Comparison of ENCODE assay signal across 25 cellular contexts in genomic region chr10:117419921-117420320, GRCh38. TPM values are rescaled to one million over a fixed set of nuclear protein-coding genes. Genes with fewer than 3 reads are reported as not detected.
DNase-seq lines count a peak whose midpoint lies in the region; ATAC-seq, FAIRE-seq and TF ChIP-seq lines count a peak whose summit lies in the region.
"Had no signal": no experiment of that assay in that cellular context is flagged by ENCODE, and none has a peak within 500 bp of the region (broad histone marks: within the 10 kb centered on the region; RNA-seq: fewer than 3 reads in every experiment).

No MANE protein-coding gene starts in this region.

- H4K20me1 ChIP-seq in K562 (replicated peaks; ENCODE audit: control insufficient read depth, insufficient read depth, low read length), result no peaks in the 10 kb centered on the region

- no peaks in the 10 kb centered on the region for H3K27me3 ChIP-seq in K562 (ENCODE audit: control insufficient read depth in 2 of 2, insufficient read depth in 2 of 2, low read length in 2 of 2)
- peaks cover 44% of the 10 kb centered on the region for H3K27me3 ChIP-seq in left ventricle myocardium inferior (ENCODE audit: low read depth)
- H3K27me3 ChIP-seq: brain microvascular endothelial cell, colonic mucosa, right atrium auricular region, thyroid gland had no signal

- TF ChIP-seq CTCF in K562 (IDR thresholded peaks at IDR 0.05 in 2 of 3, conservative IDR thresholded peaks at IDR 0.05 in 1 of 3; ENCODE audit: insufficient read depth in 2 of 3, low read depth in 1 of 3, low read length in 3 of 3), result no peak
- TF ChIP-seq CTCF in left ventricle myocardium inferior (IDR thresholded peaks at IDR 0.05; ENCODE audit: borderline replicate concordance), result no peak

- 0 out of 4 replicates have a peak, but pooled peaks of 1 of the 2 experiments have one; percentile 7 for TF ChIP-seq RAD21 in K562 (CRISPR knock-in tag; conservative IDR thresholded peaks at IDR 0.05 in 1 of 2, IDR thresholded peaks at IDR 0.05 in 1 of 2)

- CTCF ChIA-PET in K562 (lab: Yijun Ruan, JAX; ENCODE audit: low intra/inter-chr PET ratio), result no interaction called here

- no peak overlapping the region for H3K4me2 ChIP-seq in K562 (ENCODE audit: insufficient read depth, low read length)

- TF ChIP-seq EP300 in K562 (IDR thresholded peaks at IDR 0.05; ENCODE audit: low read length), result no peak

- H3K4me1 ChIP-seq in K562 (replicated peaks in 1 of 2; ENCODE audit: control insufficient read depth in 2 of 2, insufficient read depth in 2 of 2, low read length in 2 of 2) (peaks cover 1 to 3% of the 10 kb centered on the region in 2 experiments; a peak in 4 of 5 replicates), left ventricle myocardium inferior (no peaks in the 10 kb centered on the region)
- H3K4me1 ChIP-seq: colonic mucosa, gastroesophageal sphincter, right atrium auricular region, thyroid gland had no signal

- in situ Hi-C loops in K562 (cut with MboI), result no loop called here

- POLR2A ChIA-PET in K562 (lab: Yijun Ruan, JAX), result interaction anchor here (0.6 kb wide), 1 partner anchor 627 kb away, joined by 3 read pairs; the partner anchor contains the start of gene RAB11FIP2

- ATAC-seq in K562 (peak; percentile 58), HG02970 (IDR thresholded peaks at IDR 0.05; ENCODE audit: low FRiP score, unreplicated experiment) (no peak), GM18873 (IDR thresholded peaks at IDR 0.05; ENCODE audit: low FRiP score, unreplicated experiment) (no peak), Right ventricle myocardium superior (ENCODE audit: poor library complexity) (no peak)
- ATAC-seq: activated CD8-positive, alpha-beta memory T cell treated with anti-CD3 and anti-CD28 coated beads, Interleukin-2, amount 10 ng/mL, durations not matched to agents 7 days and 5 days; activated naive CD8-positive, alpha-beta T cell treated with anti-CD3 and anti-CD28 coated beads, Interleukin-2, amount 50 U/mL, for 24 hours; activated T-helper 17 cell treated with anti-CD3 and anti-CD28 coated beads, Interleukin-2, amount 50 U/mL, for 72 hours; gastroesophageal sphincter; left lobe of liver; stimulated activated memory B cell treated with anti-CD40 and anti-IgM and Interleukin-4, amounts not matched to agents 10 μg/mL and 1 μg/mL and 100 μg/mL, for 72 hours had no signal

- H3K4me3 ChIP-seq in K562, result no peak overlapping the region
- no peak overlapping the region for H3K4me3 ChIP-seq in left ventricle myocardium inferior
- H3K4me3 ChIP-seq: colonic mucosa, gastroesophageal sphincter, right atrium auricular region, thyroid gland had no signal

- FAIRE-seq in K562 (lab: Jason Lieb, UNC), result no peak
- FAIRE-seq: endometrium, GM19239 had no signal

- peak overlapping the region; percentile 45; the same call in 1 of the 2 replicates for H2AFZ ChIP-seq in K562 (ENCODE audit: low read depth, low read length)

- H3K9me1 ChIP-seq in K562 (ENCODE audit: control insufficient read depth, insufficient read depth, low read length), result no peaks in the 10 kb centered on the region

- intact Hi-C loops in K562 (cut with micrococcal nuclease) (no loop called here), left ventricle myocardium inferior (cut with micrococcal nuclease) (no loop called here), Right ventricle myocardium superior (cut with DNase I) (no loop called here)

- no peak for TF ChIP-seq POLR2A in K562 (conservative IDR thresholded peaks at IDR 0.05)

- H3K9ac ChIP-seq in K562 (ENCODE audit: insufficient read depth in 1 of 2, low read depth in 2 of 2, low read length in 2 of 2), result no peak overlapping the region

- BruUV-seq in K562 (replicated peaks; lab: Mats Ljungman, UMichigan), result no TSS peak

- no peak overlapping the region for H3K27ac ChIP-seq in K562 (ENCODE audit: extremely low read depth, low read depth, low read length)
- H3K27ac ChIP-seq in left ventricle myocardium inferior (replicated peaks), result no peak overlapping the region
- H3K27ac ChIP-seq: brain microvascular endothelial cell, colonic mucosa, gastroesophageal sphincter, right atrium auricular region, thyroid gland had no signal

- no peaks in the 10 kb centered on the region for H3K79me2 ChIP-seq in K562 (ENCODE audit: control insufficient read depth, insufficient read depth, low read length)

- H3K36me3 ChIP-seq in K562 (ENCODE audit: control insufficient read depth, insufficient read depth, low read length), result no peaks in the 10 kb centered on the region
- H3K36me3 ChIP-seq in left ventricle myocardium inferior, result no peaks in the 10 kb centered on the region
- H3K36me3 ChIP-seq: brain microvascular endothelial cell, colonic mucosa, gastroesophageal sphincter, right atrium auricular region, thyroid gland had no signal

- 65% methylated on average over 5 of the region's 5 CpGs for WGBS in K562 (ENCODE audit: insufficient coverage, low coverage, missing lambda C conversion rate)

- DNase-seq in AG20443 (ENCODE audit: low spot score) (peak; percentile 58), HS-5 (ENCODE audit: low read depth) (peak; percentile 35), K562 (ENCODE audit: extremely low read depth in 1 of 4, low spot score in 3 of 4) (no peak), iris pigment epithelial cell (ENCODE audit: low read depth) (peak; percentile 7), left ventricle myocardium inferior (no peak), Right ventricle myocardium superior (no peak)
- DNase-seq: activated CD4-positive, alpha-beta T cell treated with anti-CD3 and anti-CD28 coated beads for 4 hours; activated CD8-positive, alpha-beta memory T cell treated with anti-CD3 and anti-CD28 coated beads, Interleukin-2, amount 10 ng/mL, durations not matched to agents 7 days and 5 days; activated naive CD8-positive, alpha-beta T cell treated with anti-CD3 and anti-CD28 coated beads, Interleukin-2, amount 50 U/mL, for 24 hours; brain microvascular endothelial cell; colonic mucosa; GOT3; NCI-H187 treated with DMSO at 0.1 percent for 48 hours; NCI-H345; RPMI8226; thyroid gland had no signal

- H3K9me3 ChIP-seq in K562 (replicated peaks; ENCODE audit: control insufficient read depth, insufficient read depth, low read depth, low read length), result no peaks in the 10 kb centered on the region
- no peaks in the 10 kb centered on the region for H3K9me3 ChIP-seq in left ventricle myocardium inferior (replicated peaks)
- H3K9me3 ChIP-seq: colonic mucosa, right atrium auricular region, thyroid gland had no signal

TF ChIP-seq in K562, 482 proteins besides CTCF, POLR2A, EP300 and RAD21 (continues in another document):
- no peak for TF ChIP-seq ARID2 (IDR thresholded peaks at IDR 0.05)
- TF ChIP-seq HDGF (IDR thresholded peaks at IDR 0.05), result no peak
- no peak for TF ChIP-seq ZNF146 (CRISPR knock-in tag; IDR thresholded peaks at IDR 0.05; ENCODE audit: unreplicated experiment)
- no peak for TF ChIP-seq ZNF57 (CRISPR knock-in tag; IDR thresholded peaks at IDR 0.05)
- TF ChIP-seq RFX1 (IDR thresholded peaks at IDR 0.05), result no peak
- no peak for TF ChIP-seq TAF9B (IDR thresholded peaks at IDR 0.05; ENCODE audit: partially characterized antibody)
- no peak for TF ChIP-seq CREB1 (IDR thresholded peaks at IDR 0.05)
- no peak for TF ChIP-seq CREB1 (CRISPR knock-in tag; IDR thresholded peaks at IDR 0.05)
- no peak for TF ChIP-seq NKRF (IDR thresholded peaks at IDR 0.05; ENCODE audit: borderline replicate concordance)
- no peak for TF ChIP-seq STAT5B (CRISPR knock-in tag; IDR thresholded peaks at IDR 0.05)

RNA-seq across cellular contexts. Expression of gene PDZD8, which starts 44.7 kb away (rescaled TPM):
- total RNA-seq in K562 (2011; cell fraction: chromatin; rRNA removed; ENCODE audit: low replicate concordance), result 26.6 and 71.2 TPM in 2 replicates
- 29.4 and 37.0 TPM in 2 replicates for total RNA-seq in K562 (2011; cell fraction: nucleolus; rRNA removed)
- total RNA-seq in K562 (2011; cell fraction: nucleoplasm; rRNA removed), result 56.0 and 86.6 TPM in 2 replicates
- 15.5 and 18.8 TPM in 2 replicates for total RNA-seq in K562 (2014; rRNA removed)
- 53.4 and 60.6 TPM in 2 replicates for total RNA-seq in K562 (2014; rRNA removed; fragmentation: Illumina TruSeq; extraction: Trizol)
- total RNA-seq in K562 (2015; rRNA removed; fragmentation: Illumina TruSeq; extraction: Trizol), result 35.0 and 36.8 TPM in 2 replicates
- total RNA-seq in K562 (2021), result 46.8 and 49.4 TPM in 2 replicates
- 32.3 and 41.9 TPM in 2 replicates for polyA plus RNA-seq in K562 (2011; rRNA removed)
- polyA plus RNA-seq in K562 (2011; cell fraction: cytosol; rRNA removed), result 8.0 and 17.4 TPM in 2 replicates
- 10.7 and 14.0 TPM in 2 replicates for polyA plus RNA-seq in K562 (2011; cell fraction: nucleus; rRNA removed)
- 19.7 and 19.8 TPM in 2 replicates for polyA plus RNA-seq in K562 (2012)
- polyA plus RNA-seq in K562 (2014; fragmentation: Illumina TruSeq; extraction: Trizol), result 45.2 and 52.5 TPM in 2 replicates
- 1 to 10 TPM; 5.5 to 5.9 TPM for polyA plus RNA-seq in K562 (2014; fragmentation: Nextera tagmentation; extraction: Ambion mirVana)
- 16.7 and 19.8 TPM in 2 replicates for polyA plus RNA-seq in K562 (2014; rRNA removed)
- 147 and 155 TPM in 2 replicates for polyA minus RNA-seq in K562 (2011; rRNA and poly(A)+ RNA removed)
- 51.4 and 65.1 TPM in 2 replicates for polyA minus RNA-seq in K562 (2011; cell fraction: cytosol; rRNA and poly(A)+ RNA removed)
- polyA minus RNA-seq in K562 (2011; cell fraction: nucleus; rRNA and poly(A)+ RNA removed), result 16.8 and 31.1 TPM in 2 replicates
- total RNA-seq in left ventricle myocardium inferior, result 23.9 TPM
- total RNA-seq in Right ventricle myocardium superior, result 16.6 TPM

Comparison
In these comparisons a context has a peak if more than half of its experiments do, and no peak if none do; other contexts are left out.
1. DNase-seq: peak in AG20443 (single experiment), HS-5 (single experiment) and iris pigment epithelial cell (single experiment); none in K562 (0 of 4), left ventricle myocardium inferior (single experiment) and Right ventricle myocardium superior (single experiment).